In the genomic region with DNA sequence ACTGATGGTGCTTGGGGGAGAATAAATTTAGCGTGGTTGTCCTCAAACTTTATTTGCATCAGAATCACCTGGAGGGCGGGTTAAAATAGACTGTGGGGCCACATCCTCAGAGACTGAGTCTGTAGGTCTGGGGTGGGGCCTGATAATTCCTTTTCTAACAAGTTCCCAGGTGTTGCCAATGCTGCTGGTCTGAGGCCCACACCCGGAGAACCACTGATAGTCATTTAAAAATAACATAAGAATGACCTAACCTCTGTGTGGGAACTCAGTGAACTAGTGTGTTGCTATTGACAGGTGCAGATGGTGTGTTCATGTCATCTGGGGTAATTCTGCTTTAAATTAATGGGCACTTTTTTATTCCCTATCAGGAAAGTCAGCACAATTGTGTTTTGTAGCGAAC, we compare ENCODE assay signal across 18 cellular contexts.
DNase-seq lines count a peak whose midpoint lies in the region; ATAC-seq, FAIRE-seq and TF ChIP-seq lines count a peak whose summit lies in the region.
"Had no signal": no experiment of that assay in that cellular context is flagged by ENCODE, and none has a peak within 500 bp of the region (broad histone marks: within the 10 kb centered on the region; RNA-seq: fewer than 3 reads in every experiment).

No MANE protein-coding gene starts in this region.

- WGBS in adrenal gland, 4 donors: 66 to 95% (median 80%) methylated on average over 3 to 4 of the region's 4 CpGs

- no peak overlapping the region for H3K4me3 Mint-ChIP-seq in activated T-helper 17 cell treated with anti-CD3 and anti-CD28 coated beads, Interleukin-2, amount 50 U/mL, for 72 hours
- no peak overlapping the region for H3K4me3 Mint-ChIP-seq in stimulated activated naive B cell treated with anti-CD40 and anti-IgM and Interleukin-4, amounts not matched to agents 10 μg/mL and 1 μg/mL and 100 μg/mL, for 72 hours

- intact Hi-C loops in left ventricle myocardium superior (cut with micrococcal nuclease) (loop anchor here (2.0 to 10.0 kb wide), 3 partner anchors 118 to 1130 kb away; no protein-coding TSS in a partner anchor), left ventricle myocardium inferior (cut with micrococcal nuclease) (loop anchor here (10.0 kb wide), 1 partner anchor 230 kb away; no protein-coding TSS in a partner anchor), adrenal gland (cut with DNase I) (loop anchor here (5.0 to 10.0 kb wide), 2 partner anchors 117 to 230 kb away; no protein-coding TSS in a partner anchor)

- H3K36me3 Mint-ChIP-seq in activated T-helper 17 cell treated with anti-CD3 and anti-CD28 coated beads, Interleukin-2, amount 50 U/mL, for 72 hours (ENCODE audit: low read depth): peaks cover 98% of the 10 kb centered on the region
- H3K36me3 Mint-ChIP-seq in stimulated activated naive B cell treated with anti-CD40 and anti-IgM and Interleukin-4, amounts not matched to agents 10 μg/mL and 1 μg/mL and 100 μg/mL, for 72 hours: peaks cover under 1 to 9% of the 10 kb centered on the region in 2 donors

- DNase-seq in left ventricle myocardium superior (no peak), left ventricle myocardium inferior (no peak), myocyte (ENCODE audit: low read depth) (peak; percentile 72), RCC 7860 (ENCODE audit: low spot score) (no peak), adrenal gland (no peak), NCI-H82 treated with DMSO at 0.1 percent for 48 hours (lab: John Stamatoyannopoulos, UW; ENCODE audit: unreplicated experiment) (no peak)
- no peak for DNase-seq in stimulated activated naive B cell treated with anti-CD40 and anti-IgM and Interleukin-4, amounts not matched to agents 10 μg/mL and 1 μg/mL and 100 μg/mL, for 72 hours
- DNase-seq: C1 segment of cervical spinal cord, DMS79, KG1, NCI-H187, NCI-H2107, NCI-H2227 treated with DMSO at 0.1 percent for 48 hours, NCI-H510A treated with DMSO at 0.1 percent for 48 hours, NCI-H82, PC-3 had no signal

- H3K27ac ChIP-seq in left ventricle myocardium inferior (replicated peaks) (no peak overlapping the region), adrenal gland (no peak overlapping the region)

- peaks cover 14% of the 10 kb centered on the region for H3K4me1 Mint-ChIP-seq in activated T-helper 17 cell treated with anti-CD3 and anti-CD28 coated beads, Interleukin-2, amount 50 U/mL, for 72 hours
- peaks cover 0 to 3% of the 10 kb centered on the region in 2 donors for H3K4me1 Mint-ChIP-seq in stimulated activated naive B cell treated with anti-CD40 and anti-IgM and Interleukin-4, amounts not matched to agents 10 μg/mL and 1 μg/mL and 100 μg/mL, for 72 hours

- H3K4me1 ChIP-seq in left ventricle myocardium inferior (peaks cover 16% of the 10 kb centered on the region), adrenal gland (replicated peaks in 1 of 2) (no peaks in the 10 kb centered on the region)

- H3K27me3 ChIP-seq in left ventricle myocardium inferior (ENCODE audit: low read depth) (no peaks in the 10 kb centered on the region), adrenal gland (no peaks in the 10 kb centered on the region)

- no peaks in the 10 kb centered on the region for H3K27me3 Mint-ChIP-seq in activated T-helper 17 cell treated with anti-CD3 and anti-CD28 coated beads, Interleukin-2, amount 50 U/mL, for 72 hours
- H3K27me3 Mint-ChIP-seq in stimulated activated naive B cell treated with anti-CD40 and anti-IgM and Interleukin-4, amounts not matched to agents 10 μg/mL and 1 μg/mL and 100 μg/mL, for 72 hours: no peaks in the 10 kb centered on the region

- no peak for TF ChIP-seq POLR2A in adrenal gland (IDR thresholded peaks at IDR 0.05)

- no peaks in the 10 kb centered on the region for H3K9me3 ChIP-seq in left ventricle myocardium inferior (replicated peaks)
- no peaks in the 10 kb centered on the region for H3K9me3 ChIP-seq in adrenal gland (replicated peaks in 1 of 3)

- TF ChIP-seq CTCF in left ventricle myocardium inferior (IDR thresholded peaks at IDR 0.05; ENCODE audit: borderline replicate concordance) (no peak), adrenal gland (IDR thresholded peaks at IDR 0.05) (no peak)

- H3K9me3 Mint-ChIP-seq in activated T-helper 17 cell treated with anti-CD3 and anti-CD28 coated beads, Interleukin-2, amount 50 U/mL, for 72 hours: no peaks in the 10 kb centered on the region
- H3K9me3 Mint-ChIP-seq in stimulated activated naive B cell treated with anti-CD40 and anti-IgM and Interleukin-4, amounts not matched to agents 10 μg/mL and 1 μg/mL and 100 μg/mL, for 72 hours: no peaks in the 10 kb centered on the region

- H3K4me3 ChIP-seq in left ventricle myocardium inferior: no peak overlapping the region
- no peak overlapping the region for H3K4me3 ChIP-seq in adrenal gland

- H3K36me3 ChIP-seq in left ventricle myocardium inferior: peaks cover 23% of the 10 kb centered on the region
- H3K36me3 ChIP-seq in adrenal gland (replicated peaks in 1 of 2): no peaks in the 10 kb centered on the region

- ATAC-seq in left ventricle myocardium superior: peak; percentile 83
- no peak for ATAC-seq in activated T-helper 17 cell treated with anti-CD3 and anti-CD28 coated beads, Interleukin-2, amount 50 U/mL, for 72 hours (replicated peaks)
- no peak for ATAC-seq in stimulated activated naive B cell treated with anti-CD40 and anti-IgM and Interleukin-4, amounts not matched to agents 10 μg/mL and 1 μg/mL and 100 μg/mL, for 72 hours (replicated peaks)
- ATAC-seq: PC-3 had no signal

- no peak for FAIRE-seq in RCC 7860 (lab: Jason Lieb, UNC)
- FAIRE-seq: H1 had no signal

- peak overlapping the region; percentile 31 for H3K27ac Mint-ChIP-seq in activated T-helper 17 cell treated with anti-CD3 and anti-CD28 coated beads, Interleukin-2, amount 50 U/mL, for 72 hours
- H3K27ac Mint-ChIP-seq in stimulated activated naive B cell treated with anti-CD40 and anti-IgM and Interleukin-4, amounts not matched to agents 10 μg/mL and 1 μg/mL and 100 μg/mL, for 72 hours: peak overlapping the region; percentile 51
